In the genomic region with DNA sequence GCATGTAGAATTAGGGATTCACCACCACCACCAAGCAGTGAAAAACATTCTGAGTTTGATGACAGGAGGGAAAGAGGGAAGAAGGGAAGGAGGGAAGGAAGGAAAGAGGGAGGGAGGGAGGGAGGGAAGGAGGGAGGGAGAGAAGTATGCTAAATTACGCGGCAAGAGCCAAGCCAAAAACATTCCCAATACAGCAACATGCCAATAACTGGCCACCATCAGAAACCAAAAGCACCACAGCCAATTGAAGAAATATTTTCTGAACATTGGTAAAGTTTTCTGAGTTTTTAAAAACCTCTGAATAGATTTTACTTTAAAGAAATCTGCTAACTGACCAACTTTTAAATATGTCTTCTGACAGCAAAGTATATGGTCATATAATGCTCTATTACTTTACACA, we compare ENCODE assay signal across 7 cellular contexts.
"Had no signal": no experiment of that assay in that cellular context is flagged by ENCODE, and none has a peak within 500 bp of the region (broad histone marks: within the 10 kb centered on the region; RNA-seq: fewer than 3 reads in every experiment).

No MANE protein-coding gene starts in this region.

- H3K36me3 ChIP-seq: HAP-1 had no signal

- H3K9ac ChIP-seq: GM23248 had no signal

- H3K27ac ChIP-seq: GM23248 had no signal

- ATAC-seq: HCT116 had no signal

- FAIRE-seq: HTR-8/SVneo had no signal

- H2AFZ ChIP-seq: GM23248 had no signal

- DNase-seq: GM23248, GOT3, H7, KG1 had no signal

- H3K4me3 ChIP-seq: GM23248, HAP-1 had no signal
